In genomic region chr22:44197271-44197670, GRCh38 we compare ENCODE assay signal across 2 cellular contexts.
TF ChIP-seq lines count a peak whose summit lies in the region.

No MANE protein-coding gene starts in this region.

TF ChIP-seq in A549, 52 proteins besides CTCF, POLR2A, EP300 and RAD21:
- TF ChIP-seq PHF8 (IDR thresholded peaks at IDR 0.05; ENCODE audit: borderline replicate concordance, low read depth) (no peak), ZFP36 (IDR thresholded peaks at IDR 0.05; ENCODE audit: borderline replicate concordance, partially characterized antibody) (peak; percentile 9), EHMT2 (IDR thresholded peaks at IDR 0.05; ENCODE audit: low read depth) (no peak), HOXA7 (CRISPR knock-in tag; IDR thresholded peaks at IDR 0.05) (no peak)

TF ChIP-seq in K562, 482 proteins besides CTCF, POLR2A, EP300 and RAD21 (continues in another document):
- TF ChIP-seq FUS (optimal IDR thresholded peaks at IDR 0.05; ENCODE audit: low read depth, low read length) = no peak
- TF ChIP-seq MTF1 (CRISPR knock-in tag; IDR thresholded peaks at IDR 0.05; ENCODE audit: borderline replicate concordance) = no peak
- no peak for TF ChIP-seq ETV1 (tag; conservative IDR thresholded peaks at IDR 0.05; ENCODE audit: low read depth)
- peak; percentile 57 for TF ChIP-seq ZFP36 (IDR thresholded peaks at IDR 0.05; ENCODE audit: low read depth, low read length, partially characterized antibody)
- no peak for TF ChIP-seq MITF (IDR thresholded peaks at IDR 0.05)
- TF ChIP-seq BCOR (IDR thresholded peaks at IDR 0.05) = peak; percentile 63; the same call in 1 of the 2 replicates
- TF ChIP-seq ARHGAP35 (IDR thresholded peaks at IDR 0.05; ENCODE audit: partially characterized antibody) = no peak
- TF ChIP-seq PURB (CRISPR knock-in tag; IDR thresholded peaks at IDR 0.05; ENCODE audit: low read depth) = no peak
- TF ChIP-seq MGA (IDR thresholded peaks at IDR 0.05) = no peak
- no peak for TF ChIP-seq E4F1 (CRISPR knock-in tag; IDR thresholded peaks at IDR 0.05; ENCODE audit: borderline replicate concordance)
- no peak for TF ChIP-seq ZNF740 (CRISPR knock-in tag; IDR thresholded peaks at IDR 0.05)
- TF ChIP-seq ZNF740 (tag; IDR thresholded peaks at IDR 0.05) = no peak
- peak; percentile 65 for TF ChIP-seq ZKSCAN1 (IDR thresholded peaks at IDR 0.05; ENCODE audit: low read depth, low read length)
- TF ChIP-seq TARDBP (IDR thresholded peaks at IDR 0.05) = no peak
- no peak for TF ChIP-seq PML (IDR thresholded peaks at IDR 0.05; ENCODE audit: low read length)
- TF ChIP-seq SMARCA5 (IDR thresholded peaks at IDR 0.05) = 0 out of 2 replicates have a peak, but pooled peaks have one; percentile 54
- TF ChIP-seq STAT5B (CRISPR knock-in tag; IDR thresholded peaks at IDR 0.05) = no peak
- no peak for TF ChIP-seq KDM2B (CRISPR knock-in tag; IDR thresholded peaks at IDR 0.05)
- no peak for TF ChIP-seq ZNF511 (CRISPR knock-in tag; IDR thresholded peaks at IDR 0.05)
- no peak for TF ChIP-seq ZNF174 (CRISPR knock-in tag; IDR thresholded peaks at IDR 0.05)
- no peak for TF ChIP-seq RBM39 (optimal IDR thresholded peaks at IDR 0.05; ENCODE audit: low read depth, low read length)
- no peak for TF ChIP-seq ARID4B (CRISPR knock-in tag; IDR thresholded peaks at IDR 0.05)
- TF ChIP-seq ZNF143 (CRISPR knock-in tag; IDR thresholded peaks at IDR 0.05) = no peak
- peak; percentile 66 for TF ChIP-seq RBM25 (IDR thresholded peaks at IDR 0.05; ENCODE audit: low read depth, low read length, severe bottlenecking)
- TF ChIP-seq NFATC3 (IDR thresholded peaks at IDR 0.05) = no peak
- no peak for TF ChIP-seq ZNF175 (CRISPR knock-in tag; IDR thresholded peaks at IDR 0.05; ENCODE audit: low read depth)
- TF ChIP-seq ARID2 (IDR thresholded peaks at IDR 0.05) = no peak
- TF ChIP-seq UBTF (IDR thresholded peaks at IDR 0.05; ENCODE audit: borderline replicate concordance in 1 of 2, low read depth in 2 of 2, low read length in 2 of 2) = no peak
- TF ChIP-seq GABPB2 (CRISPR knock-in tag; conservative IDR thresholded peaks at IDR 0.05) = no peak
- TF ChIP-seq ZNF212 (CRISPR knock-in tag; IDR thresholded peaks at IDR 0.05) = no peak
- no peak for TF ChIP-seq ID3 (CRISPR knock-in tag; IDR thresholded peaks at IDR 0.05)
- no peak for TF ChIP-seq ID3 (tag; IDR thresholded peaks at IDR 0.05)
- TF ChIP-seq TEAD4 (IDR thresholded peaks at IDR 0.05; ENCODE audit: low read length) = no peak
- TF ChIP-seq TEAD4 (CRISPR knock-in tag; IDR thresholded peaks at IDR 0.05; ENCODE audit: borderline replicate concordance) = no peak
